In the genomic region with DNA sequence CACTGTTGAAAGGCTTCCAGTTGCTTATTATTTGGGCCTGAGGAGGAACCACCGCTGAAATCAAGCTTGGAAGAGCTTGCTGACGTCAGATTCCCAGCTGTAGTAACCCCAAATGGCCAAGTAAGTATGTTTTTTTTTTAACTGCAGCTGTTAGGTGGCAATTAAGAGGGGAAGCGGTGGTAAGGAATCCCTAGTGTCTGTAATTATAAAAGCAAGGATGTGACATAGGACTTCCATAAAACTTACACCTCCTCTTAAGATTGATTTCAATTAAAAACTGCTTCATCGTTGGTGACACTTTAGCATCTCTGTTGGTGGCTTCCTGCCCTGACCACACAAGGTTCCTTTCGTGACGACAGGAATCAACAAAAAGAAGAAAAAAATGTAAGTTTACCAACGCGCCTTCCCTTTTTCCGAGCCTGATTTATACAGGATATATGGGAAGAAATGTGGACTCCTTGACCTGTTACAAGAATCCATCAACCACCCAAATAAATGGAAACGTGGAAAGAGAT, we compare ENCODE assay signal across 8 cellular contexts. TPM values are rescaled to one million over a fixed set of nuclear protein-coding genes. Genes with fewer than 3 reads are reported as not detected.
DNase-seq lines count a peak whose midpoint lies in the region; ATAC-seq and TF ChIP-seq lines count a peak whose summit lies in the region.

No MANE protein-coding gene starts in this region.

- no peak for TF ChIP-seq CTCF in testis (IDR thresholded peaks at IDR 0.05)

- intact Hi-C loops in testis (cut with DNase I; ENCODE audit: low total_unique reads) = no loop called here

- ATAC-seq in GM21367 (IDR thresholded peaks at IDR 0.05; ENCODE audit: unreplicated experiment) (no peak), GM21360 (IDR thresholded peaks at IDR 0.05; ENCODE audit: unreplicated experiment) (no peak)

- H3K27ac ChIP-seq in SJSA1 (peak overlapping the region; percentile 81), testis (peak overlapping the region; percentile 86 to 96)

- H3K27me3 ChIP-seq in SJSA1 (replicated peaks) (no peaks in the 10 kb centered on the region), testis (no peaks in the 10 kb centered on the region)

- H3K36me3 ChIP-seq in SJSA1 (peaks cover 7% of the 10 kb centered on the region; the same call in 1 of the 2 replicates), testis (ENCODE audit: low read depth, missing control alignments) (no peaks in the 10 kb centered on the region)

- peaks cover 18% of the 10 kb centered on the region for H3K4me1 ChIP-seq in SJSA1 (replicated peaks)
- peaks cover 15% of the 10 kb centered on the region for H3K4me1 ChIP-seq in testis

- peak; percentile 42 for DNase-seq in activated naive CD4-positive, alpha-beta T cell treated with Interleukin-2 at 50 U/mL for 16 hours
- DNase-seq in activated naive CD4-positive, alpha-beta T cell treated with anti-CD3 and anti-CD28 coated beads, Interleukin-2, amount 50 U/mL, for 16 hours = no peak
- DNase-seq in SJSA1 (ENCODE audit: low read depth in 1 of 2, low spot score in 2 of 2) (peak in 1 of 2 experiments; percentile 46), cerebellar cortex (ENCODE audit: low spot score) (peak; percentile 48), medulla oblongata (ENCODE audit: extremely low spot score) (peak; percentile 58), testis (peak; percentile 43)

- no peak for TF ChIP-seq POLR2A in testis (IDR thresholded peaks at IDR 0.05)

- 0 to 2% methylated on average over 10 of the region's 10 CpGs for WGBS in testis, 2 donors

- H3K4me3 ChIP-seq in SJSA1 (peak overlapping the region; percentile 91), testis (peak overlapping the region; percentile 83 to 90)

- H3K9me3 ChIP-seq in SJSA1 (replicated peaks) (no peaks in the 10 kb centered on the region), testis (no peaks in the 10 kb centered on the region)

RNA-seq across cellular contexts. Expression of a gene that starts 0.9 kb away (rescaled TPM):
- 55.7 and 62.2 TPM in 2 replicates for total RNA-seq in SJSA1 (2014; rRNA removed; shearing (Covaris generic))
- total RNA-seq in testis = 10 to 100 TPM; 10.2 to 20.4 TPM
- 3.1 TPM for polyA plus RNA-seq in testis (ENCODE audit: insufficient read depth, low read depth, low replicate concordance)
